ENCODE assay signal across 8 cellular contexts in the genomic region with DNA sequence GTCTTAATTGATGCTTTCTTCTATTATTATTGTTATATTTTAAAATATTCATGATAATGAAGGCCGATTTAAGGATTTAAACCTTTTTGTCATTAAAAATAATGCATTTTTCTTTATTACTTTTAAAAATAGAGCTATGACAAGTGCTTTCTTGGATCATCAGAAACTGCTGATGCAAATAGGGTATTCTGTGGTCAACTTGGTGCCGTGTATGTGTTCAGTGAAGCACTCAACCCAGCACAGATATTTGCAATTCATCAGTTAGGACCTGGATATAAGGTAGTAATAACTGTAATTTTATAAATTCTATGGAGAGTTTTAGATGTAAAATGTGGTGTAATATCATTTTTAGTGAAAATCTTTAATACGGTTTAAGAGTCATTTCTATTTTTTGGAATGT.
ATAC-seq and TF ChIP-seq lines count a peak whose summit lies in the region.
"Not testable (repeated sequence)": the region's sequence is repeated elsewhere in the genome, so short reads cannot be mapped to it uniquely, and the experiment has no call there.

No MANE protein-coding gene starts in this region.

- TF ChIP-seq CTCF in OCI-LY1 (IDR thresholded peaks at IDR 0.05; ENCODE audit: low read length) = not testable (repeated sequence)

- H2AFZ ChIP-seq in OCI-LY1 (ENCODE audit: low read length) = not testable (repeated sequence)

- not testable (repeated sequence) for H3K9me2 ChIP-seq in OCI-LY1 (ENCODE audit: low read depth, low read length)

- H3K27me3 ChIP-seq in OCI-LY1 (ENCODE audit: insufficient read depth, low read length) = not testable (repeated sequence)

- not testable (repeated sequence) for H3K79me2 ChIP-seq in OCI-LY1 (ENCODE audit: insufficient read depth, low read length)

- not testable (repeated sequence) for H3K4me2 ChIP-seq in OCI-LY1 (ENCODE audit: low read length)

- not testable (repeated sequence) for H3K27ac ChIP-seq in OCI-LY1 (ENCODE audit: low read depth, low read length, poor library complexity, severe bottlenecking)

- H3K4me3 ChIP-seq in OCI-LY1 (ENCODE audit: low read depth, low read length, poor library complexity, severe bottlenecking) = peak overlapping the region; percentile 12

- peak; percentile 98 for ATAC-seq in GM18519 (IDR thresholded peaks at IDR 0.05; ENCODE audit: low FRiP score, unreplicated experiment)
- peak; percentile 100 for ATAC-seq in GM19035 (IDR thresholded peaks at IDR 0.05; ENCODE audit: unreplicated experiment)
- peak; percentile 100 for ATAC-seq in GM21360 (IDR thresholded peaks at IDR 0.05; ENCODE audit: unreplicated experiment)
- peak; percentile 77 for ATAC-seq in GM21619 (IDR thresholded peaks at IDR 0.05; ENCODE audit: unreplicated experiment)
- peak; percentile 79 for ATAC-seq in HG02798 (IDR thresholded peaks at IDR 0.05; ENCODE audit: poor library complexity, unreplicated experiment)
- ATAC-seq in HG03095 (IDR thresholded peaks at IDR 0.05; ENCODE audit: unreplicated experiment) = peak; percentile 93
- peak; percentile 78 for ATAC-seq in HG03432 (IDR thresholded peaks at IDR 0.05; ENCODE audit: unreplicated experiment)

- not testable (repeated sequence) for H3K4me1 ChIP-seq in OCI-LY1 (ENCODE audit: insufficient read depth, low read length, severe bottlenecking)

- H4K20me1 ChIP-seq in OCI-LY1 (ENCODE audit: insufficient read depth, low read length) = not testable (repeated sequence)

- not testable (repeated sequence) for H3K9ac ChIP-seq in OCI-LY1 (ENCODE audit: low read length)

- not testable (repeated sequence) for H3K9me3 ChIP-seq in OCI-LY1 (ENCODE audit: low read length)

- not testable (repeated sequence) for H3K36me3 ChIP-seq in OCI-LY1 (ENCODE audit: insufficient read depth, low read length)

- H3F3A ChIP-seq in OCI-LY1 (ENCODE audit: insufficient read depth, low read length) = not testable (repeated sequence)
